ENCODE assay signal across 14 cellular contexts in the genomic region with DNA sequence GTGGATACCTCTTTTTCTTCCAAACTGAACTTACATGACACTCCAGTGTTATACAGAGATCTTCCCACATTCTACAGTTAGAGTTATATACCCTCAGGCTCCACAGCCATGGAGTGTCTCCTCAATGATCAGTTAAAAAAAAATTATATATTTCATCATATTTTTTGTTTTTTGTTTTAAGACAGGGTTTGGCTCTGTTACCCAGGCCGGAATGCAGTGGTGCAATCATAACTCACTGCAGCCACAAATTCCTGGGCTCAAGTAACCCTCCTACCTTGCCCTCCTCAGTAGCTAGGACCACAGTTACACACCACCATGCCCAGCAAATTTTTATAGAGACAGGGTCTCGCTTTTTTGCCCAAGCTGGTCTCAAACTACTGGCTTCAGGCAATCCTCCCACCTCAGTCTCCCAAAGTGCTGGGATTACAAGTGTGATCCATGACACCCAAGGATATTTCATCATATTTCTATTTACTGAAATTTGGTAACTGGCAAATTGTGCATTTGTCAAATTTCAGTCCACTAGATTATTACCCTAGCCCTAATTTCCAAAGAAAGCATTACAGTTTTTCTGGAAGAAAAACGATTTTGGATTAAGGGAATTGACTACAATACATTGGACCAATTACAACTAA. TPM values are rescaled to one million over a fixed set of nuclear protein-coding genes. Genes with fewer than 3 reads are reported as not detected.
A peak's percentile ranks its signal among the peaks of the same experiment; 100 is the strongest.
DNase-seq lines count a peak whose midpoint lies in the region; ATAC-seq and TF ChIP-seq lines count a peak whose summit lies in the region.
"Had no signal": no experiment of that assay in that cellular context is flagged by ENCODE, and none has a peak within 500 bp of the region (broad histone marks: within the 10 kb centered on the region; RNA-seq: fewer than 3 reads in every experiment).

No MANE protein-coding gene starts in this region.

- DNase-seq in HCEC 1CT: peak; percentile 33
- DNase-seq in ascending aorta (ENCODE audit: low spot score in 2 of 2): no peak
- DNase-seq in iris pigment epithelial cell (ENCODE audit: low read depth): peak; percentile 69
- no peak for DNase-seq in stimulated activated naive B cell treated with anti-CD40 and anti-IgM and Interleukin-4, amounts not matched to agents 10 μg/mL and 1 μg/mL and 100 μg/mL, for 72 hours
- no peak for DNase-seq in activated CD4-positive, alpha-beta T cell treated with anti-CD3 and anti-CD28 coated beads, Interleukin-2, amount 10 ng/mL, durations not matched to agents 24 days and 14 days
- no peak for DNase-seq in NCI-H2081 (lab: John Stamatoyannopoulos, UW)
- DNase-seq in T1000 (lab: John Stamatoyannopoulos, UW): no peak
- DNase-seq in A172 (ENCODE audit: low spot score): no peak
- DNase-seq: activated CD4-positive, CD25-positive, alpha-beta regulatory T cell treated with anti-CD3 and anti-CD28 coated beads, Interleukin-2, amount 50 U/mL, for 72 hours; cortex of kidney; hippocampal formation; mucosa of descending colon; NCI-H510A treated with DMSO at 0.1 percent for 48 hours; SHP77 had no signal

- ATAC-seq in stimulated activated naive B cell treated with anti-CD40 and anti-IgM and Interleukin-4, amounts not matched to agents 10 μg/mL and 1 μg/mL and 100 μg/mL, for 72 hours (replicated peaks): no peak

- TF ChIP-seq CTCF in ascending aorta (IDR thresholded peaks at IDR 0.05): no peak

- H3K36me3 Mint-ChIP-seq in stimulated activated naive B cell treated with anti-CD40 and anti-IgM and Interleukin-4, amounts not matched to agents 10 μg/mL and 1 μg/mL and 100 μg/mL, for 72 hours: peaks cover 9 to 13% of the 10 kb centered on the region in 2 donors
- H3K36me3 Mint-ChIP-seq in activated CD4-positive, alpha-beta T cell treated with anti-CD3 and anti-CD28 coated beads, Interleukin-2, amount 10 ng/mL, durations not matched to agents 24 days and 14 days (ENCODE audit: low read depth): peaks cover 21% of the 10 kb centered on the region

- peak overlapping the region; percentile 25 for H3K27ac Mint-ChIP-seq in stimulated activated naive B cell treated with anti-CD40 and anti-IgM and Interleukin-4, amounts not matched to agents 10 μg/mL and 1 μg/mL and 100 μg/mL, for 72 hours
- no peak overlapping the region for H3K27ac Mint-ChIP-seq in activated CD4-positive, alpha-beta T cell treated with anti-CD3 and anti-CD28 coated beads, Interleukin-2, amount 10 ng/mL, durations not matched to agents 24 days and 14 days

- H3K4me3 Mint-ChIP-seq in stimulated activated naive B cell treated with anti-CD40 and anti-IgM and Interleukin-4, amounts not matched to agents 10 μg/mL and 1 μg/mL and 100 μg/mL, for 72 hours: no peak overlapping the region
- H3K4me3 Mint-ChIP-seq in activated CD4-positive, alpha-beta T cell treated with anti-CD3 and anti-CD28 coated beads, Interleukin-2, amount 10 ng/mL, durations not matched to agents 24 days and 14 days: no peak overlapping the region

- intact Hi-C loops in ascending aorta (cut with DNase I): no loop called here
- intact Hi-C loops in activated CD4-positive, alpha-beta T cell treated with anti-CD3 and anti-CD28 coated beads, Interleukin-2, amount 10 ng/mL, durations not matched to agents 24 days and 14 days (cut with micrococcal nuclease): no loop called here

- peaks cover 0 to 32% of the 10 kb centered on the region in 2 donors for H3K4me1 ChIP-seq in ascending aorta

- peaks cover 7 to 10% of the 10 kb centered on the region in 2 donors for H3K36me3 ChIP-seq in ascending aorta

- H3K4me3 ChIP-seq in ascending aorta: no peak overlapping the region
- H3K4me3 ChIP-seq: mucosa of descending colon had no signal

- no peaks in the 10 kb centered on the region for H3K9me3 Mint-ChIP-seq in stimulated activated naive B cell treated with anti-CD40 and anti-IgM and Interleukin-4, amounts not matched to agents 10 μg/mL and 1 μg/mL and 100 μg/mL, for 72 hours
- no peaks in the 10 kb centered on the region for H3K9me3 Mint-ChIP-seq in activated CD4-positive, alpha-beta T cell treated with anti-CD3 and anti-CD28 coated beads, Interleukin-2, amount 10 ng/mL, durations not matched to agents 24 days and 14 days

- no peaks in the 10 kb centered on the region for H3K4me1 Mint-ChIP-seq in stimulated activated naive B cell treated with anti-CD40 and anti-IgM and Interleukin-4, amounts not matched to agents 10 μg/mL and 1 μg/mL and 100 μg/mL, for 72 hours
- peaks cover 4% of the 10 kb centered on the region for H3K4me1 Mint-ChIP-seq in activated CD4-positive, alpha-beta T cell treated with anti-CD3 and anti-CD28 coated beads, Interleukin-2, amount 10 ng/mL, durations not matched to agents 24 days and 14 days

- no peaks in the 10 kb centered on the region for H3K27me3 Mint-ChIP-seq in stimulated activated naive B cell treated with anti-CD40 and anti-IgM and Interleukin-4, amounts not matched to agents 10 μg/mL and 1 μg/mL and 100 μg/mL, for 72 hours
- H3K27me3 Mint-ChIP-seq in activated CD4-positive, alpha-beta T cell treated with anti-CD3 and anti-CD28 coated beads, Interleukin-2, amount 10 ng/mL, durations not matched to agents 24 days and 14 days: no peaks in the 10 kb centered on the region

- H3K27ac ChIP-seq in ascending aorta: peak overlapping the region; percentile 36 to 56

- no peaks in the 10 kb centered on the region for H3K27me3 ChIP-seq in ascending aorta

- no peaks in the 10 kb centered on the region for H3K9me3 ChIP-seq in ascending aorta
- H3K9me3 ChIP-seq: mucosa of descending colon had no signal

RNA-seq across cellular contexts. Expression of a gene that starts 18.1 kb away (rescaled TPM):
- total RNA-seq in ascending aorta: 2.4 TPM
- total RNA-seq in activated CD4-positive, alpha-beta T cell treated with anti-CD3 and anti-CD28 coated beads, Interleukin-2, amount 10 ng/mL, durations not matched to agents 24 days and 14 days: 11.0 and 13.4 TPM in 2 replicates
- 6.4 and 10.1 TPM in 2 replicates for total RNA-seq in A172 (2014; rRNA removed; shearing (Covaris generic))

RNA-seq across cellular contexts. Expression of a gene that starts 28.2 kb away (rescaled TPM):
- total RNA-seq in ascending aorta: 33.8 TPM
- total RNA-seq in activated CD4-positive, alpha-beta T cell treated with anti-CD3 and anti-CD28 coated beads, Interleukin-2, amount 10 ng/mL, durations not matched to agents 24 days and 14 days: 48.1 and 52.5 TPM in 2 replicates
- 86.9 and 92.2 TPM in 2 replicates for total RNA-seq in A172 (2014; rRNA removed; shearing (Covaris generic))

RNA-seq across cellular contexts. Expression of a gene that starts 38.9 kb away (rescaled TPM):
- total RNA-seq in ascending aorta: 20.4 TPM
- 36.6 and 37.7 TPM in 2 replicates for total RNA-seq in activated CD4-positive, alpha-beta T cell treated with anti-CD3 and anti-CD28 coated beads, Interleukin-2, amount 10 ng/mL, durations not matched to agents 24 days and 14 days
- 32.2 and 41.7 TPM in 2 replicates for total RNA-seq in A172 (2014; rRNA removed; shearing (Covaris generic))

Comparison
In these comparisons a context has a peak if more than half of its experiments do, and no peak if none do; other contexts are left out.
1. DNase-seq: peak in HCEC 1CT (single experiment) and iris pigment epithelial cell (single experiment); none in ascending aorta (0 of 2), stimulated activated naive B cell treated with anti-CD40 and anti-IgM and Interleukin-4, amounts not matched to agents 10 μg/mL and 1 μg/mL and 100 μg/mL, for 72 hours (single experiment), activated CD4-positive, alpha-beta T cell treated with anti-CD3 and anti-CD28 coated beads, Interleukin-2, amount 10 ng/mL, durations not matched to agents 24 days and 14 days (single experiment), NCI-H2081 (0 of 2), T1000 (single experiment) and A172 (single experiment).